Comparison of ENCODE assay signal across 1 cellular context in genomic region chr2:9630750-9631483, GRCh38.
TF ChIP-seq lines count a peak whose summit lies in the region.

TSS of gene YWHAQ (minus strand) at chr2:9630997. CDS start at chr2:9630452, 545 bp downstream.

TF ChIP-seq in HepG2, 621 proteins besides CTCF, POLR2A, EP300 and RAD21 (continued from another document and continues in another):
- peak; percentile 92 for TF ChIP-seq ZFP91 (CRISPR knock-in tag; IDR thresholded peaks at IDR 0.05; ENCODE audit: borderline replicate concordance)
- TF ChIP-seq ZFP36L2 (CRISPR knock-in tag; IDR thresholded peaks at IDR 0.05), result 0 out of 2 replicates have a peak, but pooled peaks have one; percentile 26
- peak; percentile 69 for TF ChIP-seq ZBTB7A (CRISPR knock-in tag; IDR thresholded peaks at IDR 0.05)
- TF ChIP-seq ZNF317 (CRISPR knock-in tag; IDR thresholded peaks at IDR 0.05), result no peak
- TF ChIP-seq ZBTB39 (CRISPR knock-in tag; IDR thresholded peaks at IDR 0.05), result no peak
- TF ChIP-seq ZNF446 (CRISPR knock-in tag; IDR thresholded peaks at IDR 0.05), result peak; percentile 58; the same call in 1 of the 2 replicates
- no peak for TF ChIP-seq IRX3 (CRISPR knock-in tag; IDR thresholded peaks at IDR 0.05; ENCODE audit: borderline replicate concordance, low read depth)
- TF ChIP-seq HNRNPLL (IDR thresholded peaks at IDR 0.05; ENCODE audit: low read depth, low read length, poor library complexity, severe bottlenecking), result peak; percentile 78
- no peak for TF ChIP-seq SETDB1 (CRISPR knock-in tag; IDR thresholded peaks at IDR 0.05; ENCODE audit: borderline replicate concordance)
- no peak for TF ChIP-seq SATB2 (CRISPR knock-in tag; IDR thresholded peaks at IDR 0.05)
- peak; percentile 50; the same call in 1 of the 2 replicates for TF ChIP-seq ZNF160 (CRISPR knock-in tag; IDR thresholded peaks at IDR 0.05)
- peak; percentile 40; the same call in 1 of the 2 replicates for TF ChIP-seq ZNF749 (CRISPR knock-in tag; IDR thresholded peaks at IDR 0.05; ENCODE audit: borderline replicate concordance)
- TF ChIP-seq TSC22D2 (CRISPR knock-in tag; IDR thresholded peaks at IDR 0.05; ENCODE audit: borderline replicate concordance), result 0 out of 2 replicates have a peak, but pooled peaks have one; percentile 17
- no peak for TF ChIP-seq NR2F1 (CRISPR knock-in tag; IDR thresholded peaks at IDR 0.05)
- TF ChIP-seq YY1 (IDR thresholded peaks at IDR 0.05; ENCODE audit: insufficient read depth, insufficient replicate concordance, low read depth, low read length), result peak; percentile 84
- TF ChIP-seq TIGD3 (CRISPR knock-in tag; IDR thresholded peaks at IDR 0.05; ENCODE audit: borderline replicate concordance), result 0 out of 2 replicates have a peak, but pooled peaks have one; percentile 27
- TF ChIP-seq HINFP (CRISPR knock-in tag; IDR thresholded peaks at IDR 0.05; ENCODE audit: low read depth), result 0 out of 2 replicates have a peak, but pooled peaks have one; percentile 21
- TF ChIP-seq PRPF4 (IDR thresholded peaks at IDR 0.05; ENCODE audit: low read depth, low read length, poor library complexity, severe bottlenecking), result no peak
- no peak for TF ChIP-seq MYNN (CRISPR knock-in tag; IDR thresholded peaks at IDR 0.05; ENCODE audit: low read depth)
- peak; percentile 59 for TF ChIP-seq TCF7 (IDR thresholded peaks at IDR 0.05; ENCODE audit: low read depth)
- TF ChIP-seq ZNF800 (CRISPR knock-in tag; IDR thresholded peaks at IDR 0.05), result no peak
- 0 out of 2 replicates have a peak, but pooled peaks have one; percentile 77 for TF ChIP-seq ZNF589 (CRISPR knock-in tag; conservative IDR thresholded peaks at IDR 0.05)
- TF ChIP-seq FOXC1 (CRISPR knock-in tag; IDR thresholded peaks at IDR 0.05; ENCODE audit: borderline replicate concordance), result peak; percentile 73; the same call in 1 of the 2 replicates
- no peak for TF ChIP-seq ZNF296 (CRISPR knock-in tag; conservative IDR thresholded peaks at IDR 0.05)
- no peak; the same call in 1 of the 2 replicates for TF ChIP-seq KDM5B (CRISPR knock-in tag; IDR thresholded peaks at IDR 0.05; ENCODE audit: borderline replicate concordance)
- peak; percentile 98 for TF ChIP-seq RFX1 (IDR thresholded peaks at IDR 0.05)
- TF ChIP-seq ISX (CRISPR knock-in tag; conservative IDR thresholded peaks at IDR 0.05), result no peak
- TF ChIP-seq XBP1 (CRISPR knock-in tag; IDR thresholded peaks at IDR 0.05), result no peak
- TF ChIP-seq ZNF746 (CRISPR knock-in tag; IDR thresholded peaks at IDR 0.05), result peak; percentile 84; the same call in 1 of the 2 replicates
- TF ChIP-seq ZNF18 (CRISPR knock-in tag; IDR thresholded peaks at IDR 0.05; ENCODE audit: insufficient replicate concordance), result peak; percentile 30
- 0 out of 2 replicates have a peak, but pooled peaks have one; percentile 13 for TF ChIP-seq ONECUT2 (CRISPR knock-in tag; IDR thresholded peaks at IDR 0.05)
- TF ChIP-seq E2F5 (CRISPR knock-in tag; conservative IDR thresholded peaks at IDR 0.05), result peak; percentile 94
- TF ChIP-seq MLLT10 (CRISPR knock-in tag; IDR thresholded peaks at IDR 0.05), result no peak
- TF ChIP-seq ZNF205 (CRISPR knock-in tag; IDR thresholded peaks at IDR 0.05), result peak; percentile 89
- peak; percentile 84 for TF ChIP-seq NAIF1 (CRISPR knock-in tag; IDR thresholded peaks at IDR 0.05; ENCODE audit: borderline replicate concordance)
- TF ChIP-seq PAXIP1 (CRISPR knock-in tag; conservative IDR thresholded peaks at IDR 0.05), result peak; percentile 59; the same call in 1 of the 2 replicates
- no peak for TF ChIP-seq ZNF891 (CRISPR knock-in tag; IDR thresholded peaks at IDR 0.05)
- no peak for TF ChIP-seq NFE2L1 (CRISPR knock-in tag; IDR thresholded peaks at IDR 0.05; ENCODE audit: borderline replicate concordance)
- no peak for TF ChIP-seq EHMT2 (IDR thresholded peaks at IDR 0.05; ENCODE audit: borderline replicate concordance, low read depth, low read length)
- no peak; the same call in 1 of the 2 replicates for TF ChIP-seq E2F2 (CRISPR knock-in tag; IDR thresholded peaks at IDR 0.05; ENCODE audit: borderline replicate concordance)
- 0 out of 2 replicates have a peak, but pooled peaks have one; percentile 16 for TF ChIP-seq ZKSCAN8 (CRISPR knock-in tag; IDR thresholded peaks at IDR 0.05; ENCODE audit: borderline replicate concordance)
- peak; percentile 93; the same call in 2 of the 3 replicates for TF ChIP-seq MXI1 (IDR thresholded peaks at IDR 0.05; ENCODE audit: borderline replicate concordance, low read depth, low read length)
- TF ChIP-seq ZNF501 (CRISPR knock-in tag; IDR thresholded peaks at IDR 0.05), result peak; percentile 81; the same call in 1 of the 2 replicates
- no peak for TF ChIP-seq ZNF354B (CRISPR knock-in tag; IDR thresholded peaks at IDR 0.05)
- TF ChIP-seq ZNF782 (CRISPR knock-in tag; IDR thresholded peaks at IDR 0.05; ENCODE audit: borderline replicate concordance), result peak; percentile 63; the same call in 1 of the 2 replicates
- TF ChIP-seq ATF3 (CRISPR knock-in tag; IDR thresholded peaks at IDR 0.05), result peak; percentile 39
- no peak for TF ChIP-seq PAX8 (CRISPR knock-in tag; IDR thresholded peaks at IDR 0.05; ENCODE audit: borderline replicate concordance)
- TF ChIP-seq SRSF9 (IDR thresholded peaks at IDR 0.05; ENCODE audit: borderline replicate concordance, insufficient read depth, low read depth, low read length, poor library complexity, severe bottlenecking), result no peak
- peak; percentile 48 for TF ChIP-seq FOXO1 (CRISPR knock-in tag; IDR thresholded peaks at IDR 0.05)
- peak; percentile 13 for TF ChIP-seq ZNF781 (CRISPR knock-in tag; IDR thresholded peaks at IDR 0.05; ENCODE audit: borderline replicate concordance, not compliant biosample characterization)
- TF ChIP-seq MED1 (CRISPR knock-in tag; IDR thresholded peaks at IDR 0.05), result no peak; the same call in 1 of the 2 replicates
- no peak for TF ChIP-seq KLF13 (CRISPR knock-in tag; IDR thresholded peaks at IDR 0.05)
